18 cellular contexts compared by ENCODE assay signal in the genomic region with DNA sequence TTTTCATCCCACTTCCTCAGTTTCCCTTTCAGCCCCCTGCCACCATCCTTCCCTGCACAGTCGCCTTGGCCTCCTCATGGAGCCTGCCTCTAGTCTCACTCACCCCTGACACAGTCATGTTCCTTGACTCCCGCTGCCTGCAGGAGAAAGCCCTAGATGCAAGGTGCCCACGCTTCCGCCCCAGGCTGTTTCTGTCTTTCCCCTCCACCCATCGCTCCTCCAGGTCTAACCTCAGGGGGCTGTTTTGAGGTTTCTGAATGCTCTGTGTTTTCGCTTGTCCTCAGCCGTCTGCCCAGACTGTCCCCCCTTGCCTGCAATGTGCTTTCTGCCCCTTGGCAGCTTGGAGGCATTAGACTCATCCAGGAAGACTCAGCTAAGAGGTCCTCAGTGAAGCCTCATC.
"Had no signal": no experiment of that assay in that cellular context is flagged by ENCODE, and none has a peak within 500 bp of the region (broad histone marks: within the 10 kb centered on the region; RNA-seq: fewer than 3 reads in every experiment).

No MANE protein-coding gene starts in this region.

- H3K27me3 ChIP-seq: colonic mucosa, gastrocnemius medialis, sigmoid colon, transverse colon, upper lobe of right lung, vagina had no signal

- H3K36me3 ChIP-seq: colonic mucosa, gastrocnemius medialis, prostate gland, sigmoid colon, transverse colon, upper lobe of right lung, vagina had no signal

- H3K4me1 ChIP-seq: colonic mucosa, gastrocnemius medialis, prostate gland, sigmoid colon, transverse colon, upper lobe of right lung had no signal

- H3K9me3 ChIP-seq: colonic mucosa, gastrocnemius medialis, mucosa of descending colon, prostate gland, sigmoid colon, transverse colon, upper lobe of right lung, vagina had no signal

- H3K27ac ChIP-seq: colonic mucosa, epithelial cell of prostate, prostate gland, sigmoid colon, transverse colon, upper lobe of right lung, vagina had no signal

- H3K4me3 ChIP-seq: colonic mucosa, gastrocnemius medialis, mucosa of descending colon, prostate gland, sigmoid colon, transverse colon, upper lobe of right lung, vagina had no signal

- DNase-seq: colonic mucosa; effector CD8-positive, alpha-beta T cell; endodermal cell; foreskin fibroblast; kidney glomerular epithelial cell; mesenchymal stem cell; mucosa of descending colon; naive B cell; sigmoid colon; stimulated activated CD4-positive, alpha-beta T cell treated with anti-CD3 and anti-CD28 coated beads, Interleukin-2, amount 100 ng/mL, for 24 hours; stimulated activated CD4-positive, alpha-beta T cell treated with anti-CD3 and anti-CD28 coated beads, Interleukin-4, amount 100 ng/mL, for 24 hours; stimulated activated naive CD8-positive, alpha-beta T cell treated with anti-CD3 and anti-CD28 coated beads, Interleukin-15, Interleukin-2, amounts not matched to agents 100 U/mL and 50 U/mL, for 24 hours; transverse colon; upper lobe of right lung had no signal
